In genomic region chr17:19111801-19112458, GRCh38 we compare ENCODE assay signal across 8 cellular contexts. TPM values are rescaled to one million over a fixed set of nuclear protein-coding genes. Genes with fewer than 3 reads are reported as not detected.
DNase-seq lines count a peak whose midpoint lies in the region; ATAC-seq, FAIRE-seq and TF ChIP-seq lines count a peak whose summit lies in the region.
"Not testable (repeated sequence)": the region's sequence is repeated elsewhere in the genome, so short reads cannot be mapped to it uniquely, and the experiment has no call there.

No MANE protein-coding gene starts in this region.

- H3K9me3 Mint-ChIP-seq in activated B cell treated with CpG ODN at 0.5 μM for 24 hours; astrocyte (ENCODE audit: unreplicated experiment); natural killer cell: not testable (repeated sequence)

- CTCF ChIA-PET in activated B cell treated with CpG ODN at 0.5 μM for 24 hours (lab: Charles Lee), result not testable (repeated sequence)

- not testable (repeated sequence) for H3K27me3 Mint-ChIP-seq in activated B cell treated with CpG ODN at 0.5 μM for 24 hours; astrocyte (ENCODE audit: low read depth, unreplicated experiment); natural killer cell (ENCODE audit: low read depth in 2 of 2)

- DNase-seq in HT1080 (ENCODE audit: low read depth), result peak; percentile 92
- peak; percentile 76 for DNase-seq in activated B cell treated with CpG ODN at 0.5 μM for 24 hours
- peak; percentile 75 for DNase-seq in astrocyte (ENCODE audit: low read depth)
- peak; percentile 89 to 91 for DNase-seq in cardiac muscle cell (ENCODE audit: low read depth in 1 of 2, low spot score in 1 of 2)
- DNase-seq in natural killer cell, result peak; percentile 32
- peak; percentile 61 to 84 (median 71) for DNase-seq in stimulated activated CD4-positive, alpha-beta T cell treated with anti-CD3 and anti-CD28 coated beads, TNF-alpha, amount 100 ng/mL, for 24 hours (ENCODE audit: low read depth in 3 of 3)

- not testable (repeated sequence) for H2AFZ ChIP-seq in astrocyte (ENCODE audit: low read depth, low read length)

- not testable (repeated sequence) for H3K27ac ChIP-seq in BLaER1; astrocyte (ENCODE audit: low read depth, low read length); cardiac muscle cell

- not testable (repeated sequence) for H3K36me3 ChIP-seq in BLaER1; astrocyte (ENCODE audit: insufficient read depth, low read length); cardiac muscle cell

- not testable (repeated sequence) for H3K4me1 ChIP-seq in BLaER1; astrocyte (ENCODE audit: insufficient read depth, low read length); cardiac muscle cell (ENCODE audit: low read depth)

- POLR2A ChIA-PET in activated B cell treated with CpG ODN at 0.5 μM for 24 hours (lab: Charles Lee), result not testable (repeated sequence)

- intact Hi-C loops in activated B cell treated with CpG ODN at 0.5 μM for 24 hours (cut with micrococcal nuclease); natural killer cell (cut with micrococcal nuclease): not testable (repeated sequence)

- H3K9me3 ChIP-seq in BLaER1; astrocyte (ENCODE audit: insufficient read depth, low read depth, low read length); cardiac muscle cell (ENCODE audit: low read depth): not testable (repeated sequence)

- H4K20me1 ChIP-seq in BLaER1; astrocyte (ENCODE audit: insufficient read depth, low read length): not testable (repeated sequence)

- peak overlapping the region; percentile 83 for H3K4me2 ChIP-seq in BLaER1
- H3K4me2 ChIP-seq in astrocyte (ENCODE audit: low read length), result not testable (repeated sequence)

- FAIRE-seq in astrocyte (lab: Jason Lieb, UNC), result not testable (repeated sequence)

- ATAC-seq in GM21786 (IDR thresholded peaks at IDR 0.05; ENCODE audit: unreplicated experiment) (peak; percentile 34), activated B cell treated with CpG ODN at 0.5 μM for 24 hours (ENCODE audit: low read depth) (peak; percentile 53), natural killer cell (peak in 2 of 3 donors; percentile 36 to 60)

- H3K4me3 ChIP-seq in BLaER1, result peak overlapping the region; percentile 63
- H3K4me3 ChIP-seq in astrocyte (ENCODE audit: insufficient read depth, low read depth, low read length); cardiac muscle cell: not testable (repeated sequence)

- H3K36me3 Mint-ChIP-seq in activated B cell treated with CpG ODN at 0.5 μM for 24 hours (ENCODE audit: low read depth); astrocyte (ENCODE audit: low read depth, unreplicated experiment); natural killer cell: not testable (repeated sequence)

- H3K27ac Mint-ChIP-seq in activated B cell treated with CpG ODN at 0.5 μM for 24 hours (peak overlapping the region; percentile 88), natural killer cell (peak overlapping the region; percentile 53 to 81)
- H3K27ac Mint-ChIP-seq in astrocyte (ENCODE audit: unreplicated experiment), result not testable (repeated sequence)

- peak overlapping the region; percentile 82 for H3K4me3 Mint-ChIP-seq in activated B cell treated with CpG ODN at 0.5 μM for 24 hours
- not testable (repeated sequence) for H3K4me3 Mint-ChIP-seq in astrocyte (ENCODE audit: unreplicated experiment)
- H3K4me3 Mint-ChIP-seq in natural killer cell, result peak overlapping the region; percentile 81

- not testable (repeated sequence) for TF ChIP-seq CTCF in activated B cell treated with CpG ODN at 0.5 μM for 24 hours (IDR thresholded peaks at IDR 0.05); astrocyte (IDR thresholded peaks at IDR 0.05; ENCODE audit: insufficient read depth, low read depth, low read length); cardiac muscle cell (IDR thresholded peaks at IDR 0.05; ENCODE audit: low read depth, low read length); natural killer cell (IDR thresholded peaks at IDR 0.05)

- 0 out of 2 replicates have a peak overlapping the region, but pooled peaks have one; percentile 63 for H3K9ac ChIP-seq in BLaER1
- not testable (repeated sequence) for H3K9ac ChIP-seq in astrocyte (ENCODE audit: low read length)

- not testable (repeated sequence) for H3K4me1 Mint-ChIP-seq in activated B cell treated with CpG ODN at 0.5 μM for 24 hours; astrocyte (ENCODE audit: low read depth, unreplicated experiment); natural killer cell

- H3K27me3 ChIP-seq in BLaER1, result peaks cover 11% of the 10 kb centered on the region
- H3K27me3 ChIP-seq in astrocyte (ENCODE audit: insufficient read depth, low read length); cardiac muscle cell: not testable (repeated sequence)

- H3K79me2 ChIP-seq in astrocyte (ENCODE audit: insufficient read depth, low read length), result not testable (repeated sequence)

RNA-seq across cellular contexts. Expression of gene GRAPL, which starts 15.5 kb away (rescaled TPM):
- not detected in 2 replicates for total RNA-seq in HT1080 (2014; rRNA removed; shearing (Covaris generic))
- not detected in 2 replicates for polyA plus RNA-seq in HT1080 (2015; cell fraction: cytosol; rRNA removed)
- polyA plus RNA-seq in HT1080 (2015; cell fraction: nucleus; rRNA removed), result 0.88 TPM in 1 of 2 replicates, not detected in the other
- total RNA-seq in activated B cell treated with CpG ODN at 0.5 μM for 24 hours (54.5 and 59.0 TPM in 2 replicates), astrocyte (not detected in 2 replicates), cardiac muscle cell (0.57 TPM in 1 of 2 replicates, not detected in the other), natural killer cell (1 to 10 TPM; 2.4 to 6.5 (median 4.3) TPM)
- not detected in 2 replicates for polyA plus RNA-seq in cardiac muscle cell

Comparison
In these comparisons a context has a peak if more than half of its experiments do, and no peak if none do; other contexts are left out.
1. DNase-seq: peak in every context shown above with its lines; median percentile 92 in HT1080; 90 in cardiac muscle cell; 76 in activated B cell treated with CpG ODN at 0.5 μM for 24 hours; 75 in astrocyte; 71 in stimulated activated CD4-positive, alpha-beta T cell treated with anti-CD3 and anti-CD28 coated beads, TNF-alpha, amount 100 ng/mL, for 24 hours; 32 in natural killer cell.